In genomic region chr1:46062651-46063319, GRCh38 we compare ENCODE assay signal across 8 cellular contexts.
DNase-seq lines count a peak whose midpoint lies in the region; ATAC-seq, FAIRE-seq and TF ChIP-seq lines count a peak whose summit lies in the region.

No MANE protein-coding gene starts in this region.

- peaks cover 21% of the 10 kb centered on the region for H3K4me1 Mint-ChIP-seq in T-helper 1 cell treated with Interleukin-12 subunit alpha and Interleukin-12 subunit beta and Interleukin-4 antibody, amounts not matched to agents 30 μg/mL and 1 μg/mL, for 36 hours (ENCODE audit: low read depth)
- H3K4me1 Mint-ChIP-seq in immature natural killer cell, result peaks cover 22 to 33% of the 10 kb centered on the region in 2 donors

- no peak for DNase-seq in A549 (ENCODE audit: low read depth in 1 of 2, low spot score in 1 of 2)
- peak; percentile 31 to 44 (median 40) for DNase-seq in immature natural killer cell
- DNase-seq in uterus, result no peak
- no peak for DNase-seq in GM20000 (ENCODE audit: low spot score)
- DNase-seq in esophagus squamous epithelium (lab: John Stamatoyannopoulos, UW), result no peak
- no peak for DNase-seq in suprapubic skin (ENCODE audit: low spot score in 2 of 2)

- ATAC-seq in A549 (no peak), GM19467 (IDR thresholded peaks at IDR 0.05; ENCODE audit: unreplicated experiment) (peak; percentile 55)

- no peak for FAIRE-seq in A549 (lab: Jason Lieb, UNC)

- no peaks in the 10 kb centered on the region for H3K9me3 Mint-ChIP-seq in T-helper 1 cell treated with Interleukin-12 subunit alpha and Interleukin-12 subunit beta and Interleukin-4 antibody, amounts not matched to agents 30 μg/mL and 1 μg/mL, for 36 hours
- no peaks in the 10 kb centered on the region for H3K9me3 Mint-ChIP-seq in immature natural killer cell

- peak overlapping the region; percentile 51 for H3K4me2 ChIP-seq in A549

- H3K4me3 ChIP-seq in A549 (peak overlapping the region; percentile 12; the same call in 1 of the 3 replicates), uterus (no peak overlapping the region), esophagus squamous epithelium (no peak overlapping the region), suprapubic skin (no peak overlapping the region)

- TF ChIP-seq POLR2A in A549 (IDR thresholded peaks at IDR 0.05; ENCODE audit: low read length), result no peak
- TF ChIP-seq POLR2A in uterus (IDR thresholded peaks at IDR 0.05), result no peak
- no peak for TF ChIP-seq POLR2A in esophagus squamous epithelium (IDR thresholded peaks at IDR 0.05)
- TF ChIP-seq POLR2A in suprapubic skin (IDR thresholded peaks at IDR 0.05), result no peak

- no peak for TF ChIP-seq RAD21 in A549 (conservative IDR thresholded peaks at IDR 0.05 in 1 of 2, IDR thresholded peaks at IDR 0.05 in 1 of 2)

- H3K4me1 ChIP-seq in A549, result peaks cover 11% of the 10 kb centered on the region
- no peaks in the 10 kb centered on the region for H3K4me1 ChIP-seq in uterus
- H3K4me1 ChIP-seq in esophagus squamous epithelium, result no peaks in the 10 kb centered on the region
- H3K4me1 ChIP-seq in suprapubic skin, result peaks cover 3% of the 10 kb centered on the region

- H3K27me3 ChIP-seq in uterus (no peaks in the 10 kb centered on the region), esophagus squamous epithelium (no peaks in the 10 kb centered on the region), suprapubic skin (no peaks in the 10 kb centered on the region)

- H3K9me3 ChIP-seq in A549 (no peaks in the 10 kb centered on the region), uterus (no peaks in the 10 kb centered on the region), esophagus squamous epithelium (no peaks in the 10 kb centered on the region), suprapubic skin (no peaks in the 10 kb centered on the region)

- H3K27me3 Mint-ChIP-seq in T-helper 1 cell treated with Interleukin-12 subunit alpha and Interleukin-12 subunit beta and Interleukin-4 antibody, amounts not matched to agents 30 μg/mL and 1 μg/mL, for 36 hours (ENCODE audit: low read depth), result no peaks in the 10 kb centered on the region
- peaks cover 2 to 4% (median 4%) of the 10 kb centered on the region in 3 donors for H3K27me3 Mint-ChIP-seq in immature natural killer cell (ENCODE audit: low read depth in 3 of 3)

- H3K27ac ChIP-seq in A549, result peak overlapping the region; percentile 22 to 37; a peak in 2 of 6 replicates
- H3K27ac ChIP-seq in uterus, result no peak overlapping the region
- H3K27ac ChIP-seq in esophagus squamous epithelium, result no peak overlapping the region
- no peak overlapping the region for H3K27ac ChIP-seq in suprapubic skin

- peaks cover 9% of the 10 kb centered on the region for H3K36me3 Mint-ChIP-seq in T-helper 1 cell treated with Interleukin-12 subunit alpha and Interleukin-12 subunit beta and Interleukin-4 antibody, amounts not matched to agents 30 μg/mL and 1 μg/mL, for 36 hours (ENCODE audit: low read depth)
- peaks cover 6 to 16% (median 13%) of the 10 kb centered on the region in 3 donors for H3K36me3 Mint-ChIP-seq in immature natural killer cell

- no peaks in the 10 kb centered on the region for H3K36me3 ChIP-seq in uterus
- peaks cover 0 to 14% (median 0%) of the 10 kb centered on the region in 3 donors for H3K36me3 ChIP-seq in esophagus squamous epithelium
- peaks cover 13% of the 10 kb centered on the region for H3K36me3 ChIP-seq in suprapubic skin

- TF ChIP-seq EP300 in A549 (IDR thresholded peaks at IDR 0.05), result no peak
- no peak for TF ChIP-seq EP300 in suprapubic skin (IDR thresholded peaks at IDR 0.05)

- WGBS in A549 (ENCODE audit: missing lambda C conversion rate), result 69% methylated on average over 4 of the region's 4 CpGs
- 65 to 84% methylated on average over 4 of the region's 4 CpGs for WGBS in esophagus squamous epithelium, 2 donors
- WGBS in suprapubic skin, result 87% methylated on average over 4 of the region's 4 CpGs

- H3K27ac Mint-ChIP-seq in T-helper 1 cell treated with Interleukin-12 subunit alpha and Interleukin-12 subunit beta and Interleukin-4 antibody, amounts not matched to agents 30 μg/mL and 1 μg/mL, for 36 hours, result peak overlapping the region; percentile 64
- H3K27ac Mint-ChIP-seq in immature natural killer cell, result peak overlapping the region in 5 of 6 donors; percentile 34 to 90 (median 51)

- CTCF ChIA-PET in A549 (lab: Yijun Ruan, JAX), result interaction anchor here (1.7 kb wide), 1 partner anchor 12 kb away, joined by 3 read pairs; no protein-coding TSS in a partner anchor

- no peak for TF ChIP-seq CTCF in A549 (IDR thresholded peaks at IDR 0.05)
- TF ChIP-seq CTCF in uterus (IDR thresholded peaks at IDR 0.05), result no peak
- TF ChIP-seq CTCF in GM20000 (IDR thresholded peaks at IDR 0.05; ENCODE audit: extremely low read depth, missing control alignments), result no peak
- TF ChIP-seq CTCF in esophagus squamous epithelium (IDR thresholded peaks at IDR 0.05), result no peak
- TF ChIP-seq CTCF in suprapubic skin (IDR thresholded peaks at IDR 0.05), result no peak

- intact Hi-C loops in uterus (cut with DNase I; ENCODE audit: low total_unique reads), result no loop called here
- intact Hi-C loops in esophagus squamous epithelium (cut with DNase I), result no loop called here

- POLR2A ChIA-PET in A549 (lab: Yijun Ruan, JAX), result no interaction called here

- no peak overlapping the region for H3K4me3 Mint-ChIP-seq in T-helper 1 cell treated with Interleukin-12 subunit alpha and Interleukin-12 subunit beta and Interleukin-4 antibody, amounts not matched to agents 30 μg/mL and 1 μg/mL, for 36 hours
- peak overlapping the region; percentile 20 to 67 (median 44) for H3K4me3 Mint-ChIP-seq in immature natural killer cell

TF ChIP-seq in A549, 52 proteins besides CTCF, POLR2A, EP300 and RAD21:
- no peak for TF ChIP-seq ZFP36 (IDR thresholded peaks at IDR 0.05; ENCODE audit: borderline replicate concordance, partially characterized antibody)
- TF ChIP-seq, protein P1, sequence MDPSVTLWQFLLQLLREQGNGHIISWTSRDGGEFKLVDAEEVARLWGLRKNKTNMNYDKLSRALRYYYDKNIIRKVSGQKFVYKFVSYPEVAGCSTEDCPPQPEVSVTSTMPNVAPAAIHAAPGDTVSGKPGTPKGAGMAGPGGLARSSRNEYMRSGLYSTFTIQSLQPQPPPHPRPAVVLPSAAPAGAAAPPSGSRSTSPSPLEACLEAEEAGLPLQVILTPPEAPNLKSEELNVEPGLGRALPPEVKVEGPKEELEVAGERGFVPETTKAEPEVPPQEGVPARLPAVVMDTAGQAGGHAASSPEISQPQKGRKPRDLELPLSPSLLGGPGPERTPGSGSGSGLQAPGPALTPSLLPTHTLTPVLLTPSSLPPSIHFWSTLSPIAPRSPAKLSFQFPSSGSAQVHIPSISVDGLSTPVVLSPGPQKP (IDR thresholded peaks at IDR 0.05; ENCODE audit: low read depth, low read length), result no peak
- TF ChIP-seq FOXS1 (CRISPR knock-in tag; IDR thresholded peaks at IDR 0.05), result no peak
- no peak for TF ChIP-seq TP53 (CRISPR knock-in tag; IDR thresholded peaks at IDR 0.05)
- TF ChIP-seq FOSL2 (IDR thresholded peaks at IDR 0.05), result no peak
- no peak for TF ChIP-seq FOSL2 (CRISPR knock-in tag; IDR thresholded peaks at IDR 0.05)
- no peak for TF ChIP-seq TFCP2L1 (CRISPR knock-in tag; IDR thresholded peaks at IDR 0.05)
- no peak for TF ChIP-seq MAX (IDR thresholded peaks at IDR 0.05)
- TF ChIP-seq GATA3 (IDR thresholded peaks at IDR 0.05; ENCODE audit: borderline replicate concordance), result no peak
- no peak for TF ChIP-seq CHD4 (IDR thresholded peaks at IDR 0.05; ENCODE audit: borderline replicate concordance)

Comparison
In these comparisons a context has a peak if more than half of its experiments do, and no peak if none do; other contexts are left out.
1. DNase-seq: peak in immature natural killer cell (3 of 3); none in A549 (0 of 2), uterus (0 of 2), GM20000 (single experiment), esophagus squamous epithelium (single experiment) and suprapubic skin (0 of 2).
2. H3K27ac ChIP-seq: peak in A549 (2 of 2); none in uterus (0 of 2), esophagus squamous epithelium (0 of 4) and suprapubic skin (single experiment).